8 cellular contexts compared by ENCODE assay signal in genomic region chr16:69187891-69188451, GRCh38. TPM values are rescaled to one million over a fixed set of nuclear protein-coding genes. Genes with fewer than 3 reads are reported as not detected.
A peak's percentile ranks its signal among the peaks of the same experiment; 100 is the strongest.
DNase-seq lines count a peak whose midpoint lies in the region; ATAC-seq, FAIRE-seq and TF ChIP-seq lines count a peak whose summit lies in the region.

No MANE protein-coding gene starts in this region.

- peak overlapping the region; percentile 72 for H3K27ac ChIP-seq in KOPT-K1 (ENCODE audit: low read depth, low read length, poor library complexity, severe bottlenecking)
- H3K27ac ChIP-seq in coronary artery, result peak overlapping the region; percentile 88 to 90
- peak overlapping the region; percentile 66 for H3K27ac ChIP-seq in HepG2 (ENCODE audit: extremely low read length, insufficient read depth, low read length)

- WGBS in HepG2 (ENCODE audit: low lambda C conversion rate), result 2% methylated on average over 22 of the region's 24 CpGs

- TF ChIP-seq CTCF in WI38 (IDR thresholded peaks at IDR 0.05; ENCODE audit: low read depth, low read length), result no peak
- TF ChIP-seq CTCF in coronary artery (IDR thresholded peaks at IDR 0.05), result no peak
- TF ChIP-seq CTCF in HepG2 (CRISPR knock-in tag; IDR thresholded peaks at IDR 0.05), result no peak

- POLR2A ChIA-PET in HepG2 (lab: Yijun Ruan, JAX), result interaction anchor here (0.6 to 2.4 kb wide), 13 partner anchors 8 to 157 kb away, joined by 3 to 14 read pairs (median 4); partner anchors contain the start of genes CHTF8 and UTP4

- intact Hi-C loops in HepG2 (cut with micrococcal nuclease; ENCODE audit: unreplicated experiment), result loop anchor here (2.0 to 5.0 kb wide), 3 partner anchors 34 to 99 kb away; no protein-coding TSS in a partner anchor

- H3K9ac ChIP-seq in HepG2 (ENCODE audit: insufficient read depth, low read depth, low read length), result peak overlapping the region; percentile 87

- H3K4me3 ChIP-seq in WI38 (ENCODE audit: low read depth, low read length), result peak overlapping the region; percentile 72
- H3K4me3 ChIP-seq in coronary artery, result peak overlapping the region; percentile 82
- H3K4me3 ChIP-seq in HepG2 (replicated peaks in 1 of 3; ENCODE audit: insufficient read depth in 1 of 3, low read depth in 2 of 3, low read length in 3 of 3), result peak overlapping the region; percentile 73 to 94 (median 88)

- in situ Hi-C loops in HepG2 (cut with HindIII; ENCODE audit: extremely low pct_ligation_motif_present, low pct_unique_long_range_greater_than_20kb), result no loop called here

- DNase-seq in EH (ENCODE audit: low read depth), result peak; percentile 53
- DNase-seq in coronary artery (ENCODE audit: low spot score), result no peak
- DNase-seq in HepG2 (ENCODE audit: low spot score), result peak; percentile 14
- peak in 2 of 3 experiments; percentile 8 to 21 for DNase-seq in stimulated activated CD4-positive, alpha-beta T cell treated with anti-CD3 and anti-CD28 coated beads, TNF-alpha, amount 100 ng/mL, for 24 hours (ENCODE audit: low read depth in 3 of 3)
- no peak for DNase-seq in cortex of kidney (lab: John Stamatoyannopoulos, UW)

- H3K4me2 ChIP-seq in HepG2 (ENCODE audit: low read depth, low read length), result peak overlapping the region; percentile 84

- no peaks in the 10 kb centered on the region; the same call in 1 of the 2 replicates for H3K36me3 ChIP-seq in KOPT-K1 (ENCODE audit: insufficient read depth, low read length)
- H3K36me3 ChIP-seq in HepG2 (replicated peaks in 1 of 2; ENCODE audit: control insufficient read depth in 1 of 2, insufficient read depth in 2 of 2, low read length in 2 of 2), result no peaks in the 10 kb centered on the region; a peak in 1 of 5 replicates

- peaks cover 10% of the 10 kb centered on the region; the same call in 1 of the 2 replicates for H4K20me1 ChIP-seq in HepG2 (ENCODE audit: insufficient read depth, low read length)

- no TSS peak for BruUV-seq in HepG2 (replicated peaks; lab: Mats Ljungman, UMichigan)

- H3K27me3 ChIP-seq in HepG2 (ENCODE audit: control insufficient read depth in 1 of 2, insufficient read depth in 2 of 2, low read length in 2 of 2), result no peaks in the 10 kb centered on the region; a peak in 1 of 5 replicates

- FAIRE-seq in HepG2 (lab: Jason Lieb, UNC), result no peak

- H3K9me3 ChIP-seq in KOPT-K1 (ENCODE audit: insufficient read depth, low read length, poor library complexity, severe bottlenecking) (no peaks in the 10 kb centered on the region), HepG2 (ENCODE audit: low read length) (no peaks in the 10 kb centered on the region)

- H3K79me2 ChIP-seq in HepG2 (ENCODE audit: insufficient read depth, low read length), result peaks cover 48% of the 10 kb centered on the region

- H2AFZ ChIP-seq in HepG2 (ENCODE audit: low read length), result no peak overlapping the region

- TF ChIP-seq RAD21 in HepG2 (CRISPR knock-in tag; IDR thresholded peaks at IDR 0.05), result no peak

- TF ChIP-seq EP300 in HepG2 (IDR thresholded peaks at IDR 0.05; ENCODE audit: low read depth in 2 of 2, low read length in 2 of 2), result no peak
- no peak for TF ChIP-seq EP300 in HepG2 (CRISPR knock-in tag; IDR thresholded peaks at IDR 0.05; ENCODE audit: borderline replicate concordance)

- CTCF ChIA-PET in HepG2 (lab: Yijun Ruan, JAX; ENCODE audit: low intra/inter-chr PET ratio, low total read pairs), result no interaction called here

- peaks cover 49% of the 10 kb centered on the region for H3K4me1 ChIP-seq in HepG2 (ENCODE audit: insufficient read depth, low read length)

- no peak for TF ChIP-seq POLR2A in HepG2 (IDR thresholded peaks at IDR 0.05; ENCODE audit: insufficient read depth in 1 of 2, low read depth in 2 of 2, low read length in 2 of 2)

- ATAC-seq in HepG2 (peak; percentile 19), HG03045 (IDR thresholded peaks at IDR 0.05; ENCODE audit: unreplicated experiment) (no peak)

TF ChIP-seq in HepG2, 621 proteins besides CTCF, POLR2A, EP300 and RAD21 (continues in another document):
- TF ChIP-seq HNRNPL (IDR thresholded peaks at IDR 0.05; ENCODE audit: low read depth, low read length) (peak; percentile 49; the same call in 1 of the 2 replicates), NFKBIZ (CRISPR knock-in tag; IDR thresholded peaks at IDR 0.05) (no peak)

RNA-seq across cellular contexts. Expression of gene SNTB2, which starts 1.0 kb away (rescaled TPM):
- total RNA-seq in HepG2 (2016; rRNA removed; fragmentation: Illumina TruSeq; extraction: Trizol), result 19.2 and 22.9 TPM in 2 replicates
- total RNA-seq in HepG2 (2016; cell fraction: cytosol; rRNA removed; fragmentation: Illumina TruSeq; extraction: Trizol; ENCODE audit: low read depth), result 16.6 and 21.3 TPM in 2 replicates
- total RNA-seq in HepG2 (2016; cell fraction: insoluble cytoplasmic fraction; rRNA removed; fragmentation: Illumina TruSeq; extraction: Trizol), result 18.5 and 22.3 TPM in 2 replicates
- 8.3 and 10.7 TPM in 2 replicates for total RNA-seq in HepG2 (2016; cell fraction: membrane; rRNA removed; fragmentation: Illumina TruSeq; extraction: Trizol)
- total RNA-seq in HepG2 (2016; cell fraction: nucleus; rRNA removed; fragmentation: Illumina TruSeq; extraction: Trizol), result 14.9 and 15.5 TPM in 2 replicates
- 11.5 and 12.5 TPM in 2 replicates for polyA plus RNA-seq in HepG2 (2011; rRNA removed)
- polyA plus RNA-seq in HepG2 (2011; cell fraction: cytosol; rRNA removed), result 6.3 and 6.6 TPM in 2 replicates
- polyA plus RNA-seq in HepG2 (2011; cell fraction: nucleus; rRNA removed), result 13.3 and 14.0 TPM in 2 replicates
- polyA plus RNA-seq in HepG2 (2012), result 4.2 and 4.3 TPM in 2 replicates
- polyA plus RNA-seq in HepG2 (2016; cell fraction: cytosol; fragmentation: Illumina TruSeq; extraction: Trizol; ENCODE audit: low read depth), result 0.48 and 0.66 TPM in 2 replicates
- polyA plus RNA-seq in HepG2 (2016; cell fraction: insoluble cytoplasmic fraction; fragmentation: Illumina TruSeq; extraction: Trizol; ENCODE audit: low read depth), result 12.2 and 12.7 TPM in 2 replicates
- polyA plus RNA-seq in HepG2 (2016; cell fraction: membrane; fragmentation: Illumina TruSeq; extraction: Trizol; ENCODE audit: low read depth), result 1.6 and 2.4 TPM in 2 replicates
- 13.2 and 17.9 TPM in 2 replicates for polyA plus RNA-seq in HepG2 (2016; cell fraction: nucleus; fragmentation: Illumina TruSeq; extraction: Trizol; ENCODE audit: insufficient read depth, low read depth)
- polyA minus RNA-seq in HepG2 (2011; rRNA and poly(A)+ RNA removed; ENCODE audit: low replicate concordance), result 48.4 and 58.6 TPM in 2 replicates
- polyA minus RNA-seq in HepG2 (2011; cell fraction: cytosol; rRNA and poly(A)+ RNA removed), result 22.5 and 31.2 TPM in 2 replicates
- 22.8 and 29.5 TPM in 2 replicates for polyA minus RNA-seq in HepG2 (2011; cell fraction: nucleus; rRNA and poly(A)+ RNA removed)

RNA-seq across cellular contexts. Expression of gene UTP4, which starts 55.5 kb away (rescaled TPM):
- total RNA-seq in HepG2 (2016; rRNA removed; fragmentation: Illumina TruSeq; extraction: Trizol), result 30.0 and 57.1 TPM in 2 replicates
- total RNA-seq in HepG2 (2016; cell fraction: cytosol; rRNA removed; fragmentation: Illumina TruSeq; extraction: Trizol; ENCODE audit: low read depth), result 37.9 and 40.6 TPM in 2 replicates
- total RNA-seq in HepG2 (2016; cell fraction: insoluble cytoplasmic fraction; rRNA removed; fragmentation: Illumina TruSeq; extraction: Trizol), result 26.3 and 63.5 TPM in 2 replicates
- total RNA-seq in HepG2 (2016; cell fraction: membrane; rRNA removed; fragmentation: Illumina TruSeq; extraction: Trizol), result 33.1 and 34.6 TPM in 2 replicates
- total RNA-seq in HepG2 (2016; cell fraction: nucleus; rRNA removed; fragmentation: Illumina TruSeq; extraction: Trizol), result 37.9 and 38.1 TPM in 2 replicates
- polyA plus RNA-seq in HepG2 (2011; rRNA removed), result 85.8 and 91.2 TPM in 2 replicates
- polyA plus RNA-seq in HepG2 (2011; cell fraction: cytosol; rRNA removed), result 70.4 and 88.9 TPM in 2 replicates
- 58.2 and 63.9 TPM in 2 replicates for polyA plus RNA-seq in HepG2 (2011; cell fraction: nucleus; rRNA removed)
- 65.9 and 68.1 TPM in 2 replicates for polyA plus RNA-seq in HepG2 (2012)
- polyA plus RNA-seq in HepG2 (2016; cell fraction: cytosol; fragmentation: Illumina TruSeq; extraction: Trizol; ENCODE audit: low read depth), result 21.9 and 27.0 TPM in 2 replicates
- 119 and 121 TPM in 2 replicates for polyA plus RNA-seq in HepG2 (2016; cell fraction: insoluble cytoplasmic fraction; fragmentation: Illumina TruSeq; extraction: Trizol; ENCODE audit: low read depth)
- 30.9 and 36.3 TPM in 2 replicates for polyA plus RNA-seq in HepG2 (2016; cell fraction: membrane; fragmentation: Illumina TruSeq; extraction: Trizol; ENCODE audit: low read depth)
- 71.6 and 78.5 TPM in 2 replicates for polyA plus RNA-seq in HepG2 (2016; cell fraction: nucleus; fragmentation: Illumina TruSeq; extraction: Trizol; ENCODE audit: insufficient read depth, low read depth)
- polyA minus RNA-seq in HepG2 (2011; rRNA and poly(A)+ RNA removed; ENCODE audit: low replicate concordance), result 126 and 208 TPM in 2 replicates
- 51.0 and 51.2 TPM in 2 replicates for polyA minus RNA-seq in HepG2 (2011; cell fraction: cytosol; rRNA and poly(A)+ RNA removed)
- polyA minus RNA-seq in HepG2 (2011; cell fraction: nucleus; rRNA and poly(A)+ RNA removed), result 59.6 and 65.4 TPM in 2 replicates

RNA-seq across cellular contexts. Expression of gene CHTF8, which starts 55.6 kb away (rescaled TPM):
- 37.2 and 64.1 TPM in 2 replicates for total RNA-seq in HepG2 (2016; rRNA removed; fragmentation: Illumina TruSeq; extraction: Trizol)
- total RNA-seq in HepG2 (2016; cell fraction: cytosol; rRNA removed; fragmentation: Illumina TruSeq; extraction: Trizol; ENCODE audit: low read depth), result 15.9 and 16.0 TPM in 2 replicates
- 45.2 and 61.3 TPM in 2 replicates for total RNA-seq in HepG2 (2016; cell fraction: insoluble cytoplasmic fraction; rRNA removed; fragmentation: Illumina TruSeq; extraction: Trizol)
- 36.4 and 42.2 TPM in 2 replicates for total RNA-seq in HepG2 (2016; cell fraction: membrane; rRNA removed; fragmentation: Illumina TruSeq; extraction: Trizol)
- total RNA-seq in HepG2 (2016; cell fraction: nucleus; rRNA removed; fragmentation: Illumina TruSeq; extraction: Trizol), result 25.4 and 28.1 TPM in 2 replicates
- 67.5 and 74.3 TPM in 2 replicates for polyA plus RNA-seq in HepG2 (2011; rRNA removed)
- polyA plus RNA-seq in HepG2 (2011; cell fraction: cytosol; rRNA removed), result 71.6 and 77.6 TPM in 2 replicates
- 34.1 and 36.4 TPM in 2 replicates for polyA plus RNA-seq in HepG2 (2011; cell fraction: nucleus; rRNA removed)
- 47.0 and 51.3 TPM in 2 replicates for polyA plus RNA-seq in HepG2 (2012)
- polyA plus RNA-seq in HepG2 (2016; cell fraction: cytosol; fragmentation: Illumina TruSeq; extraction: Trizol; ENCODE audit: low read depth), result 18.3 and 28.8 TPM in 2 replicates
- polyA plus RNA-seq in HepG2 (2016; cell fraction: insoluble cytoplasmic fraction; fragmentation: Illumina TruSeq; extraction: Trizol; ENCODE audit: low read depth), result 123 and 124 TPM in 2 replicates
- polyA plus RNA-seq in HepG2 (2016; cell fraction: membrane; fragmentation: Illumina TruSeq; extraction: Trizol; ENCODE audit: low read depth), result 44.9 and 57.1 TPM in 2 replicates
- polyA plus RNA-seq in HepG2 (2016; cell fraction: nucleus; fragmentation: Illumina TruSeq; extraction: Trizol; ENCODE audit: insufficient read depth, low read depth), result 55.2 and 67.8 TPM in 2 replicates
- polyA minus RNA-seq in HepG2 (2011; rRNA and poly(A)+ RNA removed; ENCODE audit: low replicate concordance), result 127 and 272 TPM in 2 replicates
- polyA minus RNA-seq in HepG2 (2011; cell fraction: cytosol; rRNA and poly(A)+ RNA removed), result 48.2 and 50.4 TPM in 2 replicates
- polyA minus RNA-seq in HepG2 (2011; cell fraction: nucleus; rRNA and poly(A)+ RNA removed), result 17.3 and 20.1 TPM in 2 replicates

Comparison
In these comparisons a context has a peak if more than half of its experiments do, and no peak if none do; other contexts are left out.
1. DNase-seq: peak in EH (single experiment), HepG2 (single experiment) and stimulated activated CD4-positive, alpha-beta T cell treated with anti-CD3 and anti-CD28 coated beads, TNF-alpha, amount 100 ng/mL, for 24 hours (2 of 3); none in coronary artery (single experiment) and cortex of kidney (single experiment).
2. Peak in every context shown above with its lines, with median percentiles within 50 percentile points of each other: H3K27ac ChIP-seq and H3K4me3 ChIP-seq.